In the genomic region with DNA sequence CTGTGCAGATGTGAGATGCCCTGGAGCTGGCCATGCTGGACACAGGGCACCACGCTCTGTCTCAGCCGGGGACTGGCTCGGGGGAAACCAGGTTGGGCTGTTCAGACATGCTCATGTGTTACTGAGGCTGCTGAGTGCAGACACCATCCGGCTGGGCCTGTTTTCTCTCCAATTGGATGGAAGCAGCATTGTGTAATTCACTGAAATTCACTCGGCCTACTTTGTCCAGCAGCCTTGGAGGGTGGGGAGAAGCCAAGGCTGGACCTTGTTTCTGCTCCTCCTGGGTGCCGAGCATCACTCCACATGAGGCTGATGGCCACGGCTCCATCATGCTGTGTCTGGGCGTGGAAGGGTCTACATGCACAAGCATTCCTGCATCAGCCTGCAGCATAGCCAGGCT, we compare ENCODE assay signal across 30 cellular contexts.
A peak's percentile ranks its signal among the peaks of the same experiment; 100 is the strongest.
DNase-seq lines count a peak whose midpoint lies in the region; TF ChIP-seq lines count a peak whose summit lies in the region.
"Had no signal": no experiment of that assay in that cellular context is flagged by ENCODE, and none has a peak within 500 bp of the region (broad histone marks: within the 10 kb centered on the region; RNA-seq: fewer than 3 reads in every experiment).

No MANE protein-coding gene starts in this region.

- H3K9me3 Mint-ChIP-seq in CD8-positive, alpha-beta memory T cell: no peaks in the 10 kb centered on the region
- H3K9me3 Mint-ChIP-seq: activated naive CD8-positive, alpha-beta T cell treated with anti-CD3 and anti-CD28 coated beads, Interleukin-2, amount 50 U/mL, for 24 hours; activated T-cell treated with anti-CD3 and anti-CD28 coated beads, Interleukin-2, amount 50 U/mL, for 72 hours; central memory CD8-positive, alpha-beta T cell; dendritic cell treated with granulocyte-macrophage colony-stimulating factor and Interleukin-4, amounts not matched to agents 40 ng/mL and 50 ng/mL, for 4 days; T-helper 1 cell treated with Interleukin-12 subunit alpha and Interleukin-12 subunit beta and Interleukin-4 antibody, amounts not matched to agents 30 μg/mL and 1 μg/mL, for 36 hours had no signal

- H3K9me3 ChIP-seq in BLaER1 treated with 17β-estradiol and CSF1 and Interleukin-3, amounts not matched to agents 10 nM and 100 nM (replicated peaks in 1 of 11): no peaks in the 10 kb centered on the region
- no peaks in the 10 kb centered on the region for H3K9me3 ChIP-seq in CD8-positive, alpha-beta memory T cell (ENCODE audit: low read length)
- H3K9me3 ChIP-seq: esophagus muscularis mucosa, ovary, testis, uterus had no signal

- TF ChIP-seq CTCF in RWPE1 (conservative IDR thresholded peaks at IDR 0.05; ENCODE audit: low read depth): no peak
- no peak for TF ChIP-seq CTCF in fibroblast of the aortic adventitia (IDR thresholded peaks at IDR 0.05; ENCODE audit: insufficient read depth, low read length)

- DNase-seq in RWPE1 (ENCODE audit: low spot score) (peak; percentile 30), fibroblast of the aortic adventitia (ENCODE audit: low read depth) (peak; percentile 24), mucosa of gallbladder (ENCODE audit: low spot score) (peak; percentile 24), HuH-7.5 (ENCODE audit: low spot score) (no peak), GM03348 (ENCODE audit: low spot score) (no peak)
- DNase-seq in CD8-positive, alpha-beta memory T cell: no peak
- DNase-seq: ACHN; activated CD4-positive, alpha-beta T cell treated with anti-CD3 and anti-CD28 coated beads, Interleukin-2, amount 50 U/mL, for 4 hours; activated CD8-positive, alpha-beta memory T cell treated with anti-CD3 and anti-CD28 coated beads, Interleukin-2, amount 10 ng/mL, durations not matched to agents 7 days and 5 days; activated naive CD4-positive, alpha-beta T cell; activated naive CD8-positive, alpha-beta T cell treated with anti-CD3 and anti-CD28 coated beads, Interleukin-2, amount 50 U/mL, for 24 hours; activated T-cell treated with anti-CD3 and anti-CD28 coated beads, Interleukin-2, amount 50 U/mL, for 72 hours; foreskin melanocyte; H7; Karpas-422; NCI-H1436 treated with DMSO at 0.1 percent for 48 hours; NCI-H446 treated with DMSO at 0.1 percent for 48 hours; ovary; RPMI8226; stimulated activated CD4-positive, alpha-beta T cell treated with anti-CD3 and anti-CD28 coated beads, Interleukin-1b, Interleukin-23, amount 100 ng/mL, for 48 hours; stimulated activated naive CD4-positive, alpha-beta T cell treated with Interleukin-2 at 50 U/mL for 16 hours; testis; uterus had no signal

- H3K27me3 ChIP-seq in BLaER1 treated with 17β-estradiol and CSF1 and Interleukin-3, amounts not matched to agents 10 nM and 100 nM: no peaks in the 10 kb centered on the region
- no peaks in the 10 kb centered on the region for H3K27me3 ChIP-seq in CD8-positive, alpha-beta memory T cell (ENCODE audit: insufficient read depth, low read length, poor library complexity, severe bottlenecking)
- H3K27me3 ChIP-seq: esophagus muscularis mucosa, ovary, testis, uterus had no signal

- H3K4me3 Mint-ChIP-seq in CD8-positive, alpha-beta memory T cell: no peak overlapping the region
- H3K4me3 Mint-ChIP-seq: activated CD8-positive, alpha-beta memory T cell treated with anti-CD3 and anti-CD28 coated beads, Interleukin-2, amount 10 ng/mL, durations not matched to agents 7 days and 5 days; activated naive CD8-positive, alpha-beta T cell treated with anti-CD3 and anti-CD28 coated beads, Interleukin-2, amount 50 U/mL, for 24 hours; activated T-cell treated with anti-CD3 and anti-CD28 coated beads, Interleukin-2, amount 50 U/mL, for 72 hours; B cell; central memory CD8-positive, alpha-beta T cell; dendritic cell treated with granulocyte-macrophage colony-stimulating factor and Interleukin-4, amounts not matched to agents 40 ng/mL and 50 ng/mL, for 4 days; T-helper 1 cell treated with Interleukin-12 subunit alpha and Interleukin-12 subunit beta and Interleukin-4 antibody, amounts not matched to agents 30 μg/mL and 1 μg/mL, for 36 hours had no signal

- H3K36me3 ChIP-seq in BLaER1 treated with 17β-estradiol and CSF1 and Interleukin-3, amounts not matched to agents 10 nM and 100 nM: no peaks in the 10 kb centered on the region
- H3K36me3 ChIP-seq in CD8-positive, alpha-beta memory T cell (ENCODE audit: insufficient read depth, low read length): no peaks in the 10 kb centered on the region
- H3K36me3 ChIP-seq: esophagus muscularis mucosa, ovary, uterus had no signal

- H3K27ac Mint-ChIP-seq in CD8-positive, alpha-beta memory T cell: no peak overlapping the region
- H3K27ac Mint-ChIP-seq: activated CD8-positive, alpha-beta memory T cell treated with anti-CD3 and anti-CD28 coated beads, Interleukin-2, amount 10 ng/mL, durations not matched to agents 7 days and 5 days; activated naive CD8-positive, alpha-beta T cell treated with anti-CD3 and anti-CD28 coated beads, Interleukin-2, amount 50 U/mL, for 24 hours; activated T-cell treated with anti-CD3 and anti-CD28 coated beads, Interleukin-2, amount 50 U/mL, for 72 hours; B cell; dendritic cell treated with granulocyte-macrophage colony-stimulating factor and Interleukin-4, amounts not matched to agents 40 ng/mL and 50 ng/mL, for 4 days; T-helper 1 cell treated with Interleukin-12 subunit alpha and Interleukin-12 subunit beta and Interleukin-4 antibody, amounts not matched to agents 30 μg/mL and 1 μg/mL, for 36 hours had no signal

- H4K20me1 ChIP-seq in BLaER1 treated with 17β-estradiol and CSF1 and Interleukin-3, amounts not matched to agents 10 nM and 100 nM: no peaks in the 10 kb centered on the region

- no peaks in the 10 kb centered on the region for H3K36me3 Mint-ChIP-seq in CD8-positive, alpha-beta memory T cell
- H3K36me3 Mint-ChIP-seq: activated CD8-positive, alpha-beta memory T cell treated with anti-CD3 and anti-CD28 coated beads, Interleukin-2, amount 10 ng/mL, durations not matched to agents 7 days and 5 days had no signal

- H3K27me3 Mint-ChIP-seq in CD8-positive, alpha-beta memory T cell: peaks cover 13 to 25% of the 10 kb centered on the region in 2 donors
- H3K27me3 Mint-ChIP-seq: dendritic cell treated with granulocyte-macrophage colony-stimulating factor and Interleukin-4, amounts not matched to agents 40 ng/mL and 50 ng/mL, for 4 days had no signal

- peaks cover 28 to 54% (median 43%) of the 10 kb centered on the region in 10 experiments for H3K4me1 ChIP-seq in BLaER1 treated with 17β-estradiol and CSF1 and Interleukin-3, amounts not matched to agents 10 nM and 100 nM
- no peaks in the 10 kb centered on the region for H3K4me1 ChIP-seq in CD8-positive, alpha-beta memory T cell (ENCODE audit: insufficient read depth, low read length)
- H3K4me1 ChIP-seq: uterus had no signal

- no peak overlapping the region for H3K4me3 ChIP-seq in BLaER1 treated with 17β-estradiol and CSF1 and Interleukin-3, amounts not matched to agents 10 nM and 100 nM
- no peak overlapping the region for H3K4me3 ChIP-seq in fibroblast of the aortic adventitia (ENCODE audit: low read depth, low read length)
- no peak overlapping the region for H3K4me3 ChIP-seq in CD8-positive, alpha-beta memory T cell (ENCODE audit: low read length)
- H3K4me3 ChIP-seq: esophagus muscularis mucosa, ovary, SK-N-MC, testis, uterus had no signal

- H3K4me2 ChIP-seq in BLaER1 treated with 17β-estradiol and CSF1 and Interleukin-3, amounts not matched to agents 10 nM and 100 nM: peak overlapping the region in 8 of 11 experiments; percentile 25 to 79 (median 53); a peak in 12 of 22 replicates

- peak overlapping the region in 1 of 11 experiments; percentile 68; a peak in 1 of 22 replicates for H3K27ac ChIP-seq in BLaER1 treated with 17β-estradiol and CSF1 and Interleukin-3, amounts not matched to agents 10 nM and 100 nM
- H3K27ac ChIP-seq in RWPE1: no peak overlapping the region
- no peak overlapping the region for H3K27ac ChIP-seq in CD8-positive, alpha-beta memory T cell (ENCODE audit: low read depth, low read length)
- H3K27ac ChIP-seq: esophagus muscularis mucosa, ovary, SK-N-MC, testis, uterus had no signal

- POLR2A ChIA-PET in RWPE1 (lab: Yijun Ruan, JAX; ENCODE audit: low non-redundant PET): no interaction called here
- POLR2A ChIA-PET in CD8-positive, alpha-beta memory T cell (lab: Charles Lee): no interaction called here

- H3K9ac ChIP-seq in BLaER1 treated with 17β-estradiol and CSF1 and Interleukin-3, amounts not matched to agents 10 nM and 100 nM: no peak overlapping the region

- H3K4me1 Mint-ChIP-seq in CD8-positive, alpha-beta memory T cell: no peaks in the 10 kb centered on the region
- H3K4me1 Mint-ChIP-seq: activated naive CD8-positive, alpha-beta T cell treated with anti-CD3 and anti-CD28 coated beads, Interleukin-2, amount 50 U/mL, for 24 hours; central memory CD8-positive, alpha-beta T cell had no signal

- CTCF ChIA-PET in RWPE1 (lab: Yijun Ruan, JAX): no interaction called here
- CTCF ChIA-PET in CD8-positive, alpha-beta memory T cell (lab: Charles Lee): no interaction called here

Comparison
In these comparisons a context has a peak if more than half of its experiments do, and no peak if none do; other contexts are left out.
1. DNase-seq: peak in RWPE1 (single experiment), fibroblast of the aortic adventitia (single experiment) and mucosa of gallbladder (single experiment); none in HuH-7.5 (single experiment), GM03348 (single experiment) and CD8-positive, alpha-beta memory T cell (0 of 5).